ENCODE assay signal across 15 cellular contexts in the genomic region with DNA sequence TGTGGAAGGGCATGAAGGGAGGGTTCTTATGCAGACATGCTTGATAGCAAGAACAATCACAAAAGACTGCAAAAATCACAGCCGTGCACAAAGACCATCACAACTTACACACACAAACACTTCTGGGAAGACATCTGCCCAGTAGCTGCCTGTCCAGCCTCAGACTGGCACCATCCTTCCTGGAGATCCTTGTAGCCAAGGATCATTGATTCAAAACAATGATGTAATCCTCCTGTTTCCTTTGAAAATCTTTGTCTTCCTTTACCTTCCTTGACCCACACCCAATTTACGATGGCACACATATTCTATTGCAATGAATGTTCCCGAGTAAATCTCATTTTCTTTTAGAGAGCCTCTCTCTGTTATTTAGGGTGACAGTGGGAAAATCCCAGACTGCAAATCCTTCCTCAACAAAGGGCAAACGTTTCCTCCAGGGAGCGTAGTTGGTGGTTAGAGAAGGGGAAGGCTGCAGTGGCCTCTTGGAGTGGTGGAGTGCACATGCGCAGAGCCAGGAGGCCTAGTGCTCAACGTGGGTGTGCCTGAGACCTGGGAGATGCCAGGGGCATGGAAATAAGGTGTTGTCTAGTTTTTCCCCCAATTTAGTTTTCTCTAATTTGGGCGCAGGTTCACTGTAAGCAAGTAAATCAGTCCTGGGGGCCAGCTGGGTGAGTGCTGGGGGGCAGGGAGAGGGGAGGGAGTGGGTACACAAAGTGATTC. TPM values are rescaled to one million over a fixed set of nuclear protein-coding genes. Genes with fewer than 3 reads are reported as not detected.
A peak's percentile ranks its signal among the peaks of the same experiment; 100 is the strongest.
DNase-seq lines count a peak whose midpoint lies in the region; ATAC-seq, FAIRE-seq and TF ChIP-seq lines count a peak whose summit lies in the region.
"Had no signal": no experiment of that assay in that cellular context is flagged by ENCODE, and none has a peak within 500 bp of the region (broad histone marks: within the 10 kb centered on the region; RNA-seq: fewer than 3 reads in every experiment).

No MANE protein-coding gene starts in this region.

- H2BK120ac ChIP-seq in H1 (replicated peaks; ENCODE audit: low read depth, low read length): no peak overlapping the region

- peaks cover 6% of the 10 kb centered on the region; the same call in 1 of the 2 replicates for H3K23me2 ChIP-seq in H1 (ENCODE audit: low read depth, low read length)

- no peak overlapping the region for H3K18ac ChIP-seq in H1 (ENCODE audit: extremely low read depth, low read length)

- H3K9me3 ChIP-seq in Caco-2 (no peaks in the 10 kb centered on the region), H1 (ENCODE audit: insufficient read depth in 2 of 2, low read depth in 1 of 2, low read length in 1 of 2) (no peaks in the 10 kb centered on the region)
- H3K9me3 ChIP-seq: neutrophil, vagina had no signal

- H2AK5ac ChIP-seq in H1 (ENCODE audit: low read depth, low read length): peak overlapping the region; percentile 78; the same call in 1 of the 2 replicates

- H4K5ac ChIP-seq in H1 (ENCODE audit: insufficient read length, low read depth, low read length): no peak overlapping the region

- CTCF ChIA-PET in Caco-2 (lab: Charles Lee): no interaction called here
- CTCF ChIA-PET in H1 (lab: Charles Lee; ENCODE audit: partially characterized antibody): no interaction called here

- H3K27me3 Mint-ChIP-seq in Caco-2 (ENCODE audit: insufficient read depth, unreplicated experiment) (no peaks in the 10 kb centered on the region), IgD-negative memory B cell (peaks cover 2% of the 10 kb centered on the region), neural crest cell (ENCODE audit: low read depth) (no peaks in the 10 kb centered on the region)
- H3K27me3 Mint-ChIP-seq in stimulated activated naive CD8-positive, alpha-beta T cell treated with anti-CD3 and anti-CD28 coated beads, Interleukin-15, amount 100 ng/mL, for 72 hours: peaks cover 11% of the 10 kb centered on the region

- 79% methylated on average over 8 of the region's 8 CpGs; no CpG with 5 or more reads in 1 of the 2 experiments for WGBS in H1 (ENCODE audit: extremely low coverage in 1 of 2, insufficient coverage in 1 of 2, insufficient read length in 1 of 2, insufficient replicate concordance in 2 of 2, low coverage in 1 of 2, low lambda C conversion rate in 2 of 2, missing lambda C conversion rate in 1 of 2), 2 experiments

- peaks cover 0 to 4% of the 10 kb centered on the region in 2 experiments; a peak in 1 of 4 replicates for H3K79me2 ChIP-seq in H1 (ENCODE audit: control insufficient read depth in 1 of 2, insufficient read depth in 2 of 2, low read length in 2 of 2)

- no peak overlapping the region for H3K56ac ChIP-seq in H1 (replicated peaks; ENCODE audit: insufficient read length, low read depth, low read length)

- TF ChIP-seq CTCF in Caco-2 (IDR thresholded peaks at IDR 0.05; ENCODE audit: insufficient read depth in 1 of 2, low read depth in 1 of 2, low read length in 1 of 2, severe bottlenecking in 1 of 2, unreplicated experiment in 1 of 2) (no peak), H1 (IDR thresholded peaks at IDR 0.05; ENCODE audit: control extremely low read depth in 1 of 3, insufficient read depth in 1 of 3, low read depth in 1 of 3, low read length in 3 of 3) (no peak), neural crest cell (conservative IDR thresholded peaks at IDR 0.05) (no peak)

- H3K9me3 Mint-ChIP-seq in Caco-2 (ENCODE audit: unreplicated experiment) (no peaks in the 10 kb centered on the region), IgD-negative memory B cell (peaks cover 0 to 10% (median 5%) of the 10 kb centered on the region in 3 donors), neural crest cell (peaks cover 10% of the 10 kb centered on the region)
- peaks cover 6 to 16% of the 10 kb centered on the region in 2 donors for H3K9me3 Mint-ChIP-seq in stimulated activated naive CD8-positive, alpha-beta T cell treated with anti-CD3 and anti-CD28 coated beads, Interleukin-15, amount 100 ng/mL, for 72 hours

- no peaks in the 10 kb centered on the region for H3K27me3 ChIP-seq in Caco-2 (replicated peaks; ENCODE audit: control insufficient read depth, insufficient read depth, low read length)
- peaks cover 0 to 9% (median 8%) of the 10 kb centered on the region in 4 experiments; a peak in 4 of 7 replicates for H3K27me3 ChIP-seq in H1 (replicated peaks in 1 of 4; ENCODE audit: control insufficient read depth in 3 of 4, extremely low read depth in 1 of 4, insufficient read depth in 3 of 4, low read length in 3 of 4)
- H3K27me3 ChIP-seq: dorsolateral prefrontal cortex, vagina had no signal

- H3K4me1 ChIP-seq in Caco-2 (peaks cover 25% of the 10 kb centered on the region), H1 (replicated peaks in 1 of 4; ENCODE audit: control insufficient read depth in 3 of 4, insufficient read depth in 4 of 4, low read length in 3 of 4) (peaks cover 0 to 19% (median 10%) of the 10 kb centered on the region in 4 experiments; a peak in 6 of 7 replicates)

- no peak overlapping the region for H3K4ac ChIP-seq in H1 (replicated peaks; ENCODE audit: insufficient read length, low read depth, low read length)

- H3K4me3 ChIP-seq in Caco-2 (ENCODE audit: low read depth, low read length) (no peak overlapping the region), H1 (ENCODE audit: extremely low read depth in 1 of 4, insufficient read depth in 2 of 4, low read depth in 3 of 4, low read length in 4 of 4) (no peak overlapping the region)
- H3K4me3 ChIP-seq: vagina had no signal

- H3K27ac Mint-ChIP-seq in Caco-2 (ENCODE audit: unreplicated experiment) (no peak overlapping the region), IgD-negative memory B cell (peak overlapping the region in 2 of 3 donors; percentile 34 to 77), neural crest cell (ENCODE audit: unreplicated experiment) (no peak overlapping the region)
- H3K27ac Mint-ChIP-seq in stimulated activated naive CD8-positive, alpha-beta T cell treated with anti-CD3 and anti-CD28 coated beads, Interleukin-15, amount 100 ng/mL, for 72 hours: no peak overlapping the region

- H3K79me1 ChIP-seq in H1 (ENCODE audit: low read depth, low read length): peaks cover 3% of the 10 kb centered on the region; the same call in 1 of the 2 replicates

- H3K36me3 Mint-ChIP-seq in Caco-2 (ENCODE audit: insufficient read depth, unreplicated experiment) (peaks cover 6% of the 10 kb centered on the region), IgD-negative memory B cell (no peaks in the 10 kb centered on the region), neural crest cell (ENCODE audit: low read depth) (peaks cover 21% of the 10 kb centered on the region)

- 0 out of 2 replicates have a peak overlapping the region, but pooled peaks have one; percentile 47 for H2BK5ac ChIP-seq in H1 (ENCODE audit: low read depth, low read length)

- no peak for TF ChIP-seq EP300 in H1 (IDR thresholded peaks at IDR 0.05; ENCODE audit: borderline replicate concordance in 1 of 2, low read depth in 2 of 2, low read length in 2 of 2)

- FAIRE-seq in H1 (lab: Jason Lieb, UNC): no peak

- no peak overlapping the region for H3K9ac ChIP-seq in H1 (replicated peaks in 1 of 4; ENCODE audit: extremely low read depth in 1 of 4, low read depth in 3 of 4, low read length in 3 of 4)

- DNase-seq in Caco-2 (peak in 1 of 2 experiments; percentile 12), H1 (ENCODE audit: low read depth in 1 of 2, low spot score in 2 of 2) (no peak), neural crest cell (ENCODE audit: low read depth, low spot score) (no peak), Kasumi-1 (lab: John Stamatoyannopoulos, UW) (no peak), DMS 273 (lab: John Stamatoyannopoulos, UW; ENCODE audit: unreplicated experiment) (no peak)
- DNase-seq in stimulated activated naive CD8-positive, alpha-beta T cell treated with anti-CD3 and anti-CD28 coated beads, Interleukin-15, amount 100 ng/mL, for 72 hours: no peak
- no peak for DNase-seq in stimulated activated CD4-positive, alpha-beta T cell treated with anti-CD3 and anti-CD28 coated beads, Interleukin-4, amount 100 ng/mL, for 24 hours
- DNase-seq: GOT3, NCI-H1105, NCI-H2171, SHP77 had no signal

- no TSS peak for BruUV-seq in Caco-2 (replicated peaks; lab: Mats Ljungman, UMichigan)

- H4K91ac ChIP-seq in H1 (replicated peaks; ENCODE audit: insufficient read length, low read length): no peak overlapping the region

- no peak for TF ChIP-seq POLR2A in H1 (IDR thresholded peaks at IDR 0.05; ENCODE audit: control extremely low read depth in 1 of 2, low read depth in 2 of 2, low read length in 2 of 2)

- H3K23ac ChIP-seq in H1 (ENCODE audit: insufficient read length): no peak overlapping the region

- no peak overlapping the region; a peak in 1 of 4 replicates for H3K4me2 ChIP-seq in H1 (ENCODE audit: insufficient read depth in 1 of 2, low read depth in 2 of 2, low read length in 2 of 2)

- H3K27ac ChIP-seq in H1 (ENCODE audit: low read depth, low read length): no peak overlapping the region
- H3K27ac ChIP-seq: neutrophil, vagina had no signal

- no peak overlapping the region for H2BK20ac ChIP-seq in H1 (ENCODE audit: low read length)

- H3K4me1 Mint-ChIP-seq in Caco-2 (ENCODE audit: low read depth, unreplicated experiment): peaks cover 28% of the 10 kb centered on the region
- H3K4me1 Mint-ChIP-seq in IgD-negative memory B cell: peaks cover 5 to 19% (median 10%) of the 10 kb centered on the region in 3 donors
- H3K4me1 Mint-ChIP-seq in neural crest cell: peaks cover 36% of the 10 kb centered on the region
- peaks cover 35% of the 10 kb centered on the region for H3K4me1 Mint-ChIP-seq in stimulated activated naive CD8-positive, alpha-beta T cell treated with anti-CD3 and anti-CD28 coated beads, Interleukin-15, amount 100 ng/mL, for 72 hours

- H4K8ac ChIP-seq in H1 (ENCODE audit: extremely low read depth, insufficient read depth, low read length): no peak overlapping the region

- no peak for TF ChIP-seq RAD21 in H1 (IDR thresholded peaks at IDR 0.05 in 1 of 2, conservative IDR thresholded peaks at IDR 0.05 in 1 of 2; ENCODE audit: low read depth in 2 of 2, low read length in 2 of 2)

- peak overlapping the region; percentile 30; the same call in 1 of the 2 replicates for H2BK12ac ChIP-seq in H1 (ENCODE audit: low read depth, low read length)

- H2AFZ ChIP-seq in H1 (ENCODE audit: low read length): no peak overlapping the region

- H2BK15ac ChIP-seq in H1 (ENCODE audit: low read length): no peak overlapping the region

- no peak overlapping the region for H3K14ac ChIP-seq in H1 (ENCODE audit: insufficient read length)

- H3K4me3 Mint-ChIP-seq in Caco-2 (ENCODE audit: unreplicated experiment): peak overlapping the region; percentile 51
- H3K4me3 Mint-ChIP-seq in IgD-negative memory B cell: peak overlapping the region in 3 of 4 donors; percentile 64 to 93 (median 87)
- peak overlapping the region; percentile 78 for H3K4me3 Mint-ChIP-seq in neural crest cell
- H3K4me3 Mint-ChIP-seq in stimulated activated naive CD8-positive, alpha-beta T cell treated with anti-CD3 and anti-CD28 coated beads, Interleukin-15, amount 100 ng/mL, for 72 hours: no peak overlapping the region

- H4K20me1 ChIP-seq in H1 (replicated peaks in 1 of 2; ENCODE audit: control insufficient read depth in 1 of 2, insufficient read depth in 2 of 2, low read length in 2 of 2): peaks cover 2 to 10% of the 10 kb centered on the region in 2 experiments

- ATAC-seq in stimulated activated naive CD8-positive, alpha-beta T cell treated with anti-CD3 and anti-CD28 coated beads, Interleukin-15, amount 100 ng/mL, for 72 hours: no peak

- intact Hi-C loops in Caco-2 (cut with micrococcal nuclease; ENCODE audit: unreplicated experiment): no loop called here

- H3K36me3 ChIP-seq in Caco-2 (ENCODE audit: control insufficient read depth, insufficient read depth, low read length): no peaks in the 10 kb centered on the region
- H3K36me3 ChIP-seq in H1 (ENCODE audit: control insufficient read depth in 2 of 4, insufficient read depth in 4 of 4, low read length in 3 of 4): no peaks in the 10 kb centered on the region
- H3K36me3 ChIP-seq: neutrophil, vagina had no signal

- POLR2A ChIA-PET in Caco-2 (lab: Charles Lee): no interaction called here
- POLR2A ChIA-PET in H1 (lab: Charles Lee; ENCODE audit: partially characterized antibody): interaction anchor here (1.0 kb wide), 1 partner anchor 12 kb away, joined by 3 read pairs; no protein-coding TSS in a partner anchor

RNA-seq across cellular contexts. Expression of a gene that starts 3.1 kb away (rescaled TPM):
- 43.9 and 44.5 TPM in 2 replicates for total RNA-seq in Caco-2 (2022)
- polyA plus RNA-seq in IgD-negative memory B cell: 0.94 TPM
- 25.5 and 27.5 TPM in 2 replicates for total RNA-seq in H1 (2021; fragmentation: NEBNext Ultra II Directional; extraction: Animal tissue kit (Norgen Biotek cat#: 25700))
- polyA plus RNA-seq in H1 (2011; rRNA removed): 16.8 and 19.7 TPM in 2 replicates
- polyA plus RNA-seq in H1 (2011; cell fraction: cytosol; rRNA removed): 15.9 TPM
- polyA plus RNA-seq in H1 (2011; cell fraction: nucleus; rRNA removed): 12.0 TPM
- 16.0 to 19.8 TPM (median 18.0 TPM) in 4 replicates for polyA plus RNA-seq in H1 (2012, experiment 1 of 2)
- polyA plus RNA-seq in H1 (2012, experiment 2 of 2): 19.3 TPM
- polyA plus RNA-seq in H1 (2013, experiment 1 of 2): 15.4 TPM
- polyA plus RNA-seq in H1 (2013, experiment 2 of 2): 14.7 TPM
- 21.6 and 22.1 TPM in 2 replicates for polyA minus RNA-seq in H1 (2011; rRNA and poly(A)+ RNA removed)
- 12.3 TPM for polyA minus RNA-seq in H1 (2011; cell fraction: cytosol; rRNA and poly(A)+ RNA removed)
- polyA minus RNA-seq in H1 (2011; cell fraction: nucleus; rRNA and poly(A)+ RNA removed): 12.1 TPM
- 34.8 and 35.4 TPM in 2 replicates for total RNA-seq in neural crest cell

Comparison
In these comparisons a context has a peak if more than half of its experiments do, and no peak if none do; other contexts are left out.
1. H3K27ac Mint-ChIP-seq: peak in IgD-negative memory B cell (2 of 3); none in Caco-2 (single experiment), neural crest cell (single experiment) and stimulated activated naive CD8-positive, alpha-beta T cell treated with anti-CD3 and anti-CD28 coated beads, Interleukin-15, amount 100 ng/mL, for 72 hours (0 of 2).
2. H3K4me3 Mint-ChIP-seq: peak in Caco-2 (single experiment), IgD-negative memory B cell (3 of 4) and neural crest cell (single experiment); none in stimulated activated naive CD8-positive, alpha-beta T cell treated with anti-CD3 and anti-CD28 coated beads, Interleukin-15, amount 100 ng/mL, for 72 hours (0 of 2).